Comparison of ENCODE assay signal across 12 cellular contexts in genomic region chr16:77657016-77657415, GRCh38.
A peak's percentile ranks its signal among the peaks of the same experiment; 100 is the strongest.
DNase-seq lines count a peak whose midpoint lies in the region; ATAC-seq, FAIRE-seq and TF ChIP-seq lines count a peak whose summit lies in the region.
"Had no signal": no experiment of that assay in that cellular context is flagged by ENCODE, and none has a peak within 500 bp of the region (broad histone marks: within the 10 kb centered on the region; RNA-seq: fewer than 3 reads in every experiment).

No MANE protein-coding gene starts in this region.

- no peaks in the 10 kb centered on the region for H3K9me3 Mint-ChIP-seq in astrocyte (ENCODE audit: unreplicated experiment)
- H3K9me3 Mint-ChIP-seq in effector memory CD8-positive, alpha-beta T cell = no peaks in the 10 kb centered on the region
- H3K9me3 Mint-ChIP-seq: natural killer cell treated with Interleukin-12 subunit alpha and Interleukin-12 subunit beta and Interleukin-15 and Interleukin-18, amount 100 ng/mL, for 72 hours had no signal

- intact Hi-C loops in colonic mucosa (cut with DNase I) = no loop called here

- H2AFZ ChIP-seq in astrocyte (ENCODE audit: low read depth, low read length) (no peak overlapping the region), mesenchymal stem cell (ENCODE audit: low read depth, low read length) (no peak overlapping the region)

- peaks cover 4% of the 10 kb centered on the region for H3K4me1 Mint-ChIP-seq in astrocyte (ENCODE audit: low read depth, unreplicated experiment)
- H3K4me1 Mint-ChIP-seq in effector memory CD8-positive, alpha-beta T cell (ENCODE audit: low read depth in 2 of 2) = no peaks in the 10 kb centered on the region

- no peak overlapping the region for H2BK120ac ChIP-seq in mesenchymal stem cell (ENCODE audit: low read depth, low read length)

- H3K4me1 ChIP-seq in astrocyte (ENCODE audit: insufficient read depth, low read length) (no peaks in the 10 kb centered on the region), mesenchymal stem cell (ENCODE audit: control insufficient read depth, insufficient read depth, low read depth, low read length) (no peaks in the 10 kb centered on the region), colonic mucosa (no peaks in the 10 kb centered on the region)

- peaks cover 14% of the 10 kb centered on the region for H3K27me3 Mint-ChIP-seq in astrocyte (ENCODE audit: low read depth, unreplicated experiment)
- H3K27me3 Mint-ChIP-seq in effector memory CD8-positive, alpha-beta T cell = peaks cover 37 to 43% of the 10 kb centered on the region in 2 donors

- H3K27ac Mint-ChIP-seq in astrocyte (ENCODE audit: unreplicated experiment) = no peak overlapping the region
- H3K27ac Mint-ChIP-seq in effector memory CD8-positive, alpha-beta T cell = no peak overlapping the region
- H3K27ac Mint-ChIP-seq: natural killer cell treated with Interleukin-12 subunit alpha and Interleukin-12 subunit beta and Interleukin-15 and Interleukin-18, amount 100 ng/mL, for 72 hours had no signal

- no peak for FAIRE-seq in astrocyte (lab: Jason Lieb, UNC)

- H3K4me2 ChIP-seq in astrocyte (ENCODE audit: low read length) (no peak overlapping the region), mesenchymal stem cell (ENCODE audit: low read length, poor library complexity, severe bottlenecking) (no peak overlapping the region)

- H2BK15ac ChIP-seq in mesenchymal stem cell (ENCODE audit: low read depth, poor library complexity, severe bottlenecking) = no peak overlapping the region

- H3K36me3 ChIP-seq in astrocyte (ENCODE audit: insufficient read depth, low read length) (no peaks in the 10 kb centered on the region), mesenchymal stem cell (ENCODE audit: control insufficient read depth in 1 of 2, insufficient read depth in 2 of 2, low read depth in 1 of 2, low read length in 2 of 2) (no peaks in the 10 kb centered on the region), colonic mucosa (no peaks in the 10 kb centered on the region)

- no peak overlapping the region for H2AK5ac ChIP-seq in mesenchymal stem cell (ENCODE audit: low read length, severe bottlenecking)

- H3K27ac ChIP-seq in astrocyte (ENCODE audit: low read depth, low read length) = no peak overlapping the region
- H3K27ac ChIP-seq in mesenchymal stem cell (ENCODE audit: low read length, poor library complexity, severe bottlenecking) = no peak overlapping the region
- no peak overlapping the region for H3K27ac ChIP-seq in colonic mucosa
- H3K27ac ChIP-seq: SK-N-MC had no signal

- no peak overlapping the region for H3K23ac ChIP-seq in mesenchymal stem cell (ENCODE audit: low read length in 2 of 2)

- no peak overlapping the region for H2BK5ac ChIP-seq in mesenchymal stem cell (ENCODE audit: low read depth, low read length, poor library complexity, severe bottlenecking)

- ATAC-seq in effector memory CD8-positive, alpha-beta T cell (replicated peaks) = no peak
- ATAC-seq in activated CD4-positive, CD25-positive, alpha-beta regulatory T cell treated with anti-CD3 and anti-CD28 coated beads, Interleukin-2, amount 50 U/mL, for 24 hours = no peak
- ATAC-seq: natural killer cell treated with Interleukin-12 subunit alpha and Interleukin-12 subunit beta and Interleukin-15 and Interleukin-18, amount 100 ng/mL, for 72 hours had no signal

- H4K91ac ChIP-seq in mesenchymal stem cell (ENCODE audit: low read length) = no peak overlapping the region

- TF ChIP-seq CTCF in astrocyte (IDR thresholded peaks at IDR 0.05; ENCODE audit: insufficient read depth, low read depth, low read length) = no peak
- no peak for TF ChIP-seq CTCF in colonic mucosa (IDR thresholded peaks at IDR 0.05)

- H4K8ac ChIP-seq in mesenchymal stem cell (ENCODE audit: low read length) = no peak overlapping the region

- H3K79me1 ChIP-seq in mesenchymal stem cell (replicated peaks; ENCODE audit: low read length, poor library complexity, severe bottlenecking) = no peaks in the 10 kb centered on the region

- no peaks in the 10 kb centered on the region for H3K79me2 ChIP-seq in astrocyte (ENCODE audit: insufficient read depth, low read length)

- DNase-seq in NCI-H2171 treated with DMSO at 0.1 percent for 48 hours (lab: John Stamatoyannopoulos, UW) = peak; percentile 52
- DNase-seq in NCI-H2171 (lab: John Stamatoyannopoulos, UW) = no peak
- peak; percentile 22 for DNase-seq in Jurkat, Clone E6-1 (ENCODE audit: low read depth, low spot score)
- DNase-seq in astrocyte (ENCODE audit: low read depth) = peak; percentile 8
- peak; percentile 52 for DNase-seq in mesenchymal stem cell
- no peak for DNase-seq in colonic mucosa
- no peak for DNase-seq in effector memory CD8-positive, alpha-beta T cell
- DNase-seq: activated CD8-positive, alpha-beta memory T cell treated with anti-CD3 and anti-CD28 coated beads for 24 hours; DMS79 treated with DMSO at 0.1 percent for 48 hours had no signal

- no peak overlapping the region for H2BK12ac ChIP-seq in mesenchymal stem cell (ENCODE audit: low read length in 2 of 2)

- no peak overlapping the region for H3K4ac ChIP-seq in mesenchymal stem cell (ENCODE audit: low read depth in 1 of 2, low read length in 2 of 2)

- peaks cover 6% of the 10 kb centered on the region for H3K27me3 ChIP-seq in astrocyte (ENCODE audit: insufficient read depth, low read length)
- peaks cover 0 to 3% of the 10 kb centered on the region in 2 experiments for H3K27me3 ChIP-seq in mesenchymal stem cell (ENCODE audit: control insufficient read depth in 1 of 2, insufficient read depth in 1 of 2, low read length in 2 of 2)
- H3K27me3 ChIP-seq in colonic mucosa = no peaks in the 10 kb centered on the region

- H3K9me3 ChIP-seq in astrocyte (ENCODE audit: insufficient read depth, low read depth, low read length) = no peaks in the 10 kb centered on the region
- H3K9me3 ChIP-seq in mesenchymal stem cell (ENCODE audit: control insufficient read depth, low read length) = peaks cover under 1% of the 10 kb centered on the region
- no peaks in the 10 kb centered on the region for H3K9me3 ChIP-seq in colonic mucosa

- no peaks in the 10 kb centered on the region for H3K36me3 Mint-ChIP-seq in astrocyte (ENCODE audit: low read depth, unreplicated experiment)
- no peaks in the 10 kb centered on the region for H3K36me3 Mint-ChIP-seq in effector memory CD8-positive, alpha-beta T cell (ENCODE audit: insufficient read depth)
- H3K36me3 Mint-ChIP-seq: natural killer cell treated with Interleukin-12 subunit alpha and Interleukin-12 subunit beta and Interleukin-15 and Interleukin-18, amount 100 ng/mL, for 72 hours had no signal

- H3K14ac ChIP-seq in mesenchymal stem cell (ENCODE audit: low read length in 2 of 2) = no peak overlapping the region

- H3K4me3 ChIP-seq in Jurkat, Clone E6-1 (ENCODE audit: low read length) = no peak overlapping the region
- H3K4me3 ChIP-seq in astrocyte (ENCODE audit: insufficient read depth, low read depth, low read length) (no peak overlapping the region), mesenchymal stem cell (ENCODE audit: insufficient read depth in 1 of 2, low read depth in 1 of 2, low read length in 2 of 2) (no peak overlapping the region), colonic mucosa (no peak overlapping the region)
- H3K4me3 ChIP-seq: SK-N-MC had no signal

- no peak overlapping the region for H3K4me3 Mint-ChIP-seq in astrocyte (ENCODE audit: unreplicated experiment)
- no peak overlapping the region for H3K4me3 Mint-ChIP-seq in effector memory CD8-positive, alpha-beta T cell
- H3K4me3 Mint-ChIP-seq: natural killer cell treated with Interleukin-12 subunit alpha and Interleukin-12 subunit beta and Interleukin-15 and Interleukin-18, amount 100 ng/mL, for 72 hours had no signal

- H4K20me1 ChIP-seq in astrocyte (ENCODE audit: insufficient read depth, low read length) = no peaks in the 10 kb centered on the region

- no peak overlapping the region for H3K9ac ChIP-seq in astrocyte (ENCODE audit: low read length)
- H3K9ac ChIP-seq in mesenchymal stem cell (ENCODE audit: low read length) = no peak overlapping the region
- no peak overlapping the region for H3K9ac ChIP-seq in colonic mucosa (ENCODE audit: low read depth in 2 of 2, low read length in 2 of 2)

- 91% methylated on average over 6 of the region's 6 CpGs for WGBS in mesenchymal stem cell

- H3K18ac ChIP-seq in mesenchymal stem cell (ENCODE audit: low read depth in 1 of 2, low read length in 2 of 2) = no peak overlapping the region

Comparison
In these comparisons a context has a peak if more than half of its experiments do, and no peak if none do; other contexts are left out.
1. DNase-seq: peak in NCI-H2171 treated with DMSO at 0.1 percent for 48 hours (single experiment), Jurkat, Clone E6-1 (single experiment), astrocyte (single experiment) and mesenchymal stem cell (single experiment); none in NCI-H2171 (single experiment), colonic mucosa (single experiment) and effector memory CD8-positive, alpha-beta T cell (0 of 3).